In genomic region chr12:123267991-123268843, GRCh38 we compare ENCODE assay signal across 8 cellular contexts. TPM values are rescaled to one million over a fixed set of nuclear protein-coding genes. Genes with fewer than 3 reads are reported as not detected.
DNase-seq lines count a peak whose midpoint lies in the region; TF ChIP-seq lines count a peak whose summit lies in the region.

No MANE protein-coding gene starts in this region.

- H3K4me3 ChIP-seq in esophagus squamous epithelium, result peak overlapping the region in 2 of 4 donors; percentile 11 to 84

- TF ChIP-seq CTCF in esophagus squamous epithelium (IDR thresholded peaks at IDR 0.05), result no peak

- peak overlapping the region; percentile 3 to 95 (median 92) for H3K27ac ChIP-seq in esophagus squamous epithelium

- no peaks in the 10 kb centered on the region for H3K9me3 ChIP-seq in esophagus squamous epithelium

- peaks cover 14 to 69% (median 26%) of the 10 kb centered on the region in 3 donors for H3K4me1 ChIP-seq in esophagus squamous epithelium

- WGBS in esophagus squamous epithelium, 2 donors, result 48% methylated on average over 7 of the region's 36 CpGs; no CpG with 5 or more reads in 1 of the 2 donors

- no peaks in the 10 kb centered on the region for H3K27me3 ChIP-seq in esophagus squamous epithelium

- H3K36me3 ChIP-seq in esophagus squamous epithelium, result peaks cover 0 to 47% (median 0%) of the 10 kb centered on the region in 3 donors

- intact Hi-C loops in esophagus squamous epithelium (cut with DNase I), result no loop called here
- intact Hi-C loops in posterior vena cava (cut with DNase I), result no loop called here

- no peak for TF ChIP-seq POLR2A in esophagus squamous epithelium (IDR thresholded peaks at IDR 0.05)

- DNase-seq in NCI-H1436 (lab: John Stamatoyannopoulos, UW), result peak; percentile 0
- DNase-seq in NCI-H1436 treated with DMSO at 0.1 percent for 48 hours (lab: John Stamatoyannopoulos, UW), result no peak
- peak; percentile 24 for DNase-seq in NOMO-1 treated with DMSO at 0.1 percent for 48 hours (lab: John Stamatoyannopoulos, UW; ENCODE audit: unreplicated experiment)
- no peak for DNase-seq in esophagus squamous epithelium (lab: John Stamatoyannopoulos, UW)
- peak; percentile 86 for DNase-seq in posterior vena cava (ENCODE audit: low spot score)
- no peak for DNase-seq in NCI-H345 (lab: John Stamatoyannopoulos, UW)
- DNase-seq in 8988T, result no peak
- no peak for DNase-seq in stimulated activated CD4-positive, alpha-beta T cell treated with anti-CD3 and anti-CD28 coated beads, Interleukin-1b, Interleukin-23, amount 100 ng/mL, for 48 hours

RNA-seq across cellular contexts. Expression of gene CDK2AP1, which starts 3.4 kb away (rescaled TPM):
- total RNA-seq in esophagus squamous epithelium (100 to 1,000 TPM in 3 of 4 donors, 10 to 100 TPM in 1; 82.0 to 174 (median 116) TPM), posterior vena cava (100 to 1,000 TPM; 121 to 123 TPM)

RNA-seq across cellular contexts. Expression of gene MTRFR, which starts 35.0 kb away (rescaled TPM):
- 10 to 100 TPM in 1 of 4 donors, 1 to 10 TPM in 3; 5.3 to 11.4 (median 7.2) TPM for total RNA-seq in esophagus squamous epithelium
- 1 to 10 TPM; 5.8 to 7.3 TPM for total RNA-seq in posterior vena cava

RNA-seq across cellular contexts. Expression of gene MPHOSPH9, which starts 35.3 kb away (rescaled TPM):
- total RNA-seq in esophagus squamous epithelium (10 to 100 TPM; 17.0 to 43.8 (median 22.1) TPM), posterior vena cava (10 to 100 TPM; 12.6 to 18.7 TPM)

Comparison
In these comparisons a context has a peak if more than half of its experiments do, and no peak if none do; other contexts are left out.
1. DNase-seq: peak in NCI-H1436 (single experiment), NOMO-1 treated with DMSO at 0.1 percent for 48 hours (single experiment) and posterior vena cava (single experiment); none in NCI-H1436 treated with DMSO at 0.1 percent for 48 hours (single experiment), esophagus squamous epithelium (single experiment), NCI-H345 (single experiment), 8988T (single experiment) and stimulated activated CD4-positive, alpha-beta T cell treated with anti-CD3 and anti-CD28 coated beads, Interleukin-1b, Interleukin-23, amount 100 ng/mL, for 48 hours (single experiment).